Comparison of ENCODE assay signal across 8 cellular contexts in the genomic region with DNA sequence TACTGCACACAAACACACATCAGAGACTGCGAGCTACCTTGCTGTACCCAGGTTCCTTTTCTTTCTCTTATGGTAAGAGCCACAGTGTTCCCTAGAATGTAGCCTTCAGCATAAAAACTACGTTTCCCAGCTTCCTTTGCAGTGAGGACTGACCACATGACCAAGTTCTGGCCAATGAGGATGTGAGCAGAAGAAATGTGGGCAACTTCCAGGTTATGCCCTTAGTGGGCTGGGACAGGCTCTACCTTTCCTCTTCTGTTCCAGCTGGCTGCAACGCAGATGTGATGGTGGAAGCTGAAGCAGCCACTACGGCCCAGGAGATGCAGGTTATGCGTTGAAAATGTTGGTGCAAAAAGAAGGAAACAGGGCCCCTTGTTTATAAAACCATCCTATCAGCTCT. TPM values are rescaled to one million over a fixed set of nuclear protein-coding genes. Genes with fewer than 3 reads are reported as not detected.
A peak's percentile ranks its signal among the peaks of the same experiment; 100 is the strongest.
DNase-seq lines count a peak whose midpoint lies in the region; ATAC-seq and TF ChIP-seq lines count a peak whose summit lies in the region.

No MANE protein-coding gene starts in this region.

- CTCF ChIA-PET in HEK293T (lab: Yijun Ruan, JAX): no interaction called here

- H3K27ac Mint-ChIP-seq in activated T-helper 2 cell treated with anti-CD3 and anti-CD28 coated beads, Interferon-gamma antibody, Interleukin-2, Interleukin-4, amounts not matched to agents 10 μg/mL and 5 μg/mL and 100 μg/mL, durations not matched to agents 14 hours and 24 hours and 36 hours: no peak overlapping the region

- H3K4me3 Mint-ChIP-seq in activated T-helper 2 cell treated with anti-CD3 and anti-CD28 coated beads, Interferon-gamma antibody, Interleukin-2, Interleukin-4, amounts not matched to agents 10 μg/mL and 5 μg/mL and 100 μg/mL, durations not matched to agents 14 hours and 24 hours and 36 hours (ENCODE audit: low read depth): no peak overlapping the region

- H3K4me1 Mint-ChIP-seq in activated T-helper 2 cell treated with anti-CD3 and anti-CD28 coated beads, Interferon-gamma antibody, Interleukin-2, Interleukin-4, amounts not matched to agents 10 μg/mL and 5 μg/mL and 100 μg/mL, durations not matched to agents 14 hours and 24 hours and 36 hours (ENCODE audit: low read depth): peaks cover 8% of the 10 kb centered on the region

- DNase-seq in NCI-H1105 treated with DMSO at 0.1 percent for 48 hours (lab: John Stamatoyannopoulos, UW) (peak; percentile 16), NCI-H1105 (lab: John Stamatoyannopoulos, UW) (no peak), HEK293T (ENCODE audit: extremely low spot score) (peak; percentile 64), iPS DF 19.7 (ENCODE audit: low read depth, low spot score) (peak; percentile 64), sciatic nerve (ENCODE audit: low spot score) (no peak)
- no peak for DNase-seq in activated T-helper 2 cell treated with anti-CD3 and anti-CD28 coated beads, Interferon-gamma antibody, Interleukin-2, Interleukin-4, amounts not matched to agents 10 μg/mL and 5 μg/mL and 100 μg/mL, durations not matched to agents 14 hours and 24 hours and 36 hours (ENCODE audit: low spot score)

- ATAC-seq in SK-N-SH treated with all-trans-retinoic acid at 6 μM for 48 hours (peak; percentile 85), sciatic nerve (no peak), GM21786 (IDR thresholded peaks at IDR 0.05; ENCODE audit: unreplicated experiment) (no peak)

- intact Hi-C loops in activated T-helper 2 cell treated with anti-CD3 and anti-CD28 coated beads, Interferon-gamma antibody, Interleukin-2, Interleukin-4, amounts not matched to agents 10 μg/mL and 5 μg/mL and 100 μg/mL, durations not matched to agents 14 hours and 24 hours and 36 hours (cut with micrococcal nuclease): no loop called here
- intact Hi-C loops in sciatic nerve (cut with DNase I): no loop called here

- H3K36me3 Mint-ChIP-seq in activated T-helper 2 cell treated with anti-CD3 and anti-CD28 coated beads, Interferon-gamma antibody, Interleukin-2, Interleukin-4, amounts not matched to agents 10 μg/mL and 5 μg/mL and 100 μg/mL, durations not matched to agents 14 hours and 24 hours and 36 hours (ENCODE audit: low read depth): peaks cover 65% of the 10 kb centered on the region

- POLR2A ChIA-PET in HEK293T (lab: Yijun Ruan, JAX): no interaction called here

- no peaks in the 10 kb centered on the region for H3K9me3 Mint-ChIP-seq in activated T-helper 2 cell treated with anti-CD3 and anti-CD28 coated beads, Interferon-gamma antibody, Interleukin-2, Interleukin-4, amounts not matched to agents 10 μg/mL and 5 μg/mL and 100 μg/mL, durations not matched to agents 14 hours and 24 hours and 36 hours

- no peaks in the 10 kb centered on the region for H3K27me3 Mint-ChIP-seq in activated T-helper 2 cell treated with anti-CD3 and anti-CD28 coated beads, Interferon-gamma antibody, Interleukin-2, Interleukin-4, amounts not matched to agents 10 μg/mL and 5 μg/mL and 100 μg/mL, durations not matched to agents 14 hours and 24 hours and 36 hours (ENCODE audit: low read depth)

TF ChIP-seq in HEK293T, 16 proteins besides CTCF, POLR2A, EP300 and RAD21:
- no peak for TF ChIP-seq ZNF384 (IDR thresholded peaks at IDR 0.05)
- no peak for TF ChIP-seq LEF1 (IDR thresholded peaks at IDR 0.05; ENCODE audit: borderline replicate concordance)

TF ChIP-seq in SK-N-SH treated with all-trans-retinoic acid at 6 μM for 48 hours, 23 proteins besides CTCF, POLR2A, EP300 and RAD21:
- TF ChIP-seq TCF4 (CRISPR knock-in tag; IDR thresholded peaks at IDR 0.05; ENCODE audit: borderline replicate concordance) (no peak), BACH2 (CRISPR knock-in tag; IDR thresholded peaks at IDR 0.05; ENCODE audit: borderline replicate concordance) (no peak), OSR1 (CRISPR knock-in tag; IDR thresholded peaks at IDR 0.05) (no peak), GLIS3 (CRISPR knock-in tag; IDR thresholded peaks at IDR 0.05) (no peak), ZFP30 (CRISPR knock-in tag; IDR thresholded peaks at IDR 0.05) (no peak), TSHZ2 (CRISPR knock-in tag; IDR thresholded peaks at IDR 0.05) (no peak), ZFP3 (CRISPR knock-in tag; IDR thresholded peaks at IDR 0.05) (no peak), ISL1 (CRISPR knock-in tag; IDR thresholded peaks at IDR 0.05) (no peak), ZNF70 (CRISPR knock-in tag; IDR thresholded peaks at IDR 0.05) (no peak), ZNF8 (CRISPR knock-in tag; IDR thresholded peaks at IDR 0.05) (no peak), ZC3H10 (CRISPR knock-in tag; IDR thresholded peaks at IDR 0.05) (no peak), CSDC2 (CRISPR knock-in tag; IDR thresholded peaks at IDR 0.05) (no peak), SNAI2 (CRISPR knock-in tag; IDR thresholded peaks at IDR 0.05) (no peak), PPARA (CRISPR knock-in tag; IDR thresholded peaks at IDR 0.05; ENCODE audit: borderline replicate concordance) (no peak), ESRRG (CRISPR knock-in tag; IDR thresholded peaks at IDR 0.05) (no peak), CREB5 (CRISPR knock-in tag; IDR thresholded peaks at IDR 0.05; ENCODE audit: low read depth) (no peak)
- TF ChIP-seq, protein P1, sequence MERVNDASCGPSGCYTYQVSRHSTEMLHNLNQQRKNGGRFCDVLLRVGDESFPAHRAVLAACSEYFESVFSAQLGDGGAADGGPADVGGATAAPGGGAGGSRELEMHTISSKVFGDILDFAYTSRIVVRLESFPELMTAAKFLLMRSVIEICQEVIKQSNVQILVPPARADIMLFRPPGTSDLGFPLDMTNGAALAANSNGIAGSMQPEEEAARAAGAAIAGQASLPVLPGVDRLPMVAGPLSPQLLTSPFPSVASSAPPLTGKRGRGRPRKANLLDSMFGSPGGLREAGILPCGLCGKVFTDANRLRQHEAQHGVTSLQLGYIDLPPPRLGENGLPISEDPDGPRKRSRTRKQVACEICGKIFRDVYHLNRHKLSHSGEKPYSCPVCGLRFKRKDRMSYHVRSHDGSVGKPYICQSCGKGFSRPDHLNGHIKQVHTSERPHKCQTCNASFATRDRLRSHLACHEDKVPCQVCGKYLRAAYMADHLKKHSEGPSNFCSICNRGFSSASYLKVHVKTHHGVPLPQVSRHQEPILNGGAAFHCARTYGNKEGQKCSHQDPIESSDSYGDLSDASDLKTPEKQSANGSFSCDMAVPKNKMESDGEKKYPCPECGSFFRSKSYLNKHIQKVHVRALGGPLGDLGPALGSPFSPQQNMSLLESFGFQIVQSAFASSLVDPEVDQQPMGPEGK (CRISPR knock-in tag; IDR thresholded peaks at IDR 0.05; ENCODE audit: borderline replicate concordance): no peak

RNA-seq across cellular contexts. Expression of gene VRK3, which starts 27.5 kb away (rescaled TPM):
- 60.8 and 67.7 TPM in 2 replicates for total RNA-seq in activated T-helper 2 cell treated with anti-CD3 and anti-CD28 coated beads, Interferon-gamma antibody, Interleukin-2, Interleukin-4, amounts not matched to agents 10 μg/mL and 5 μg/mL and 100 μg/mL, durations not matched to agents 14 hours and 24 hours and 36 hours
- 42.4 TPM for total RNA-seq in sciatic nerve

RNA-seq across cellular contexts. Expression of gene ZNF473, which starts 28.1 kb away (rescaled TPM):
- 11.2 TPM in 2 replicates for total RNA-seq in activated T-helper 2 cell treated with anti-CD3 and anti-CD28 coated beads, Interferon-gamma antibody, Interleukin-2, Interleukin-4, amounts not matched to agents 10 μg/mL and 5 μg/mL and 100 μg/mL, durations not matched to agents 14 hours and 24 hours and 36 hours
- 9.0 TPM for total RNA-seq in sciatic nerve

RNA-seq across cellular contexts. Expression of gene SIGLEC11, which starts 36.7 kb away (rescaled TPM):
- not detected in 2 replicates for total RNA-seq in activated T-helper 2 cell treated with anti-CD3 and anti-CD28 coated beads, Interferon-gamma antibody, Interleukin-2, Interleukin-4, amounts not matched to agents 10 μg/mL and 5 μg/mL and 100 μg/mL, durations not matched to agents 14 hours and 24 hours and 36 hours
- 1.6 TPM for total RNA-seq in sciatic nerve

Comparison
In these comparisons a context has a peak if more than half of its experiments do, and no peak if none do; other contexts are left out.
1. DNase-seq: peak in NCI-H1105 treated with DMSO at 0.1 percent for 48 hours (single experiment), HEK293T (single experiment) and iPS DF 19.7 (single experiment); none in NCI-H1105 (single experiment), activated T-helper 2 cell treated with anti-CD3 and anti-CD28 coated beads, Interferon-gamma antibody, Interleukin-2, Interleukin-4, amounts not matched to agents 10 μg/mL and 5 μg/mL and 100 μg/mL, durations not matched to agents 14 hours and 24 hours and 36 hours (single experiment) and sciatic nerve (single experiment).